Comparison of ENCODE assay signal across 25 cellular contexts in the genomic region with DNA sequence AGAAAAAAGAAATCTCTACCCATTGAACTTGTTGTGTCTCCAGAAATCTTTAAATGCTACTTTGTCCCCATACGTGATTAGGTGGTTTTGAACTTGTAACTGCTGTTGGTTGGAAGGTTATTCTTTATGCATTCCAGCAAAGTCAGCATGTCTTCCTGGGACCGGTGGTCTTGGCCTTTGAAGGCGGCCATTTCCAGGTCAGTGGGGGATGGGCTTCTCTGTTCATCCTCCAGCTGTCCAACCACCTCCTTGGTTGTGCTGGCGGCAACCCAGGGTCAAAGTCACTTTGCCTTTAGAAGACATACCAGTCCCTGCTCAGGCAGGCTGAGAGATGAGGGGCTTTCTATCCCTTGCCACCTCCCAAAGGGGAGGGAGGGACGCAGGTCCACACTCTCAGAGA. TPM values are rescaled to one million over a fixed set of nuclear protein-coding genes. Genes with fewer than 3 reads are reported as not detected.
DNase-seq lines count a peak whose midpoint lies in the region; ATAC-seq, FAIRE-seq and TF ChIP-seq lines count a peak whose summit lies in the region.
"Had no signal": no experiment of that assay in that cellular context is flagged by ENCODE, and none has a peak within 500 bp of the region (broad histone marks: within the 10 kb centered on the region; RNA-seq: fewer than 3 reads in every experiment).

No MANE protein-coding gene starts in this region.

- no peak for TF ChIP-seq POLR2A in IMR-90 (IDR thresholded peaks at IDR 0.05; ENCODE audit: low read depth, low read length)
- no peak for TF ChIP-seq POLR2A in H1 (IDR thresholded peaks at IDR 0.05; ENCODE audit: control extremely low read depth in 1 of 2, low read depth in 2 of 2, low read length in 2 of 2)
- TF ChIP-seq POLR2A in sigmoid colon (IDR thresholded peaks at IDR 0.05): no peak

- H3K79me1 ChIP-seq in IMR-90 (ENCODE audit: low read depth in 1 of 2, low read length in 2 of 2): no peaks in the 10 kb centered on the region
- H3K79me1 ChIP-seq in H1 (ENCODE audit: low read depth, low read length): no peaks in the 10 kb centered on the region

- H3K36me3 ChIP-seq in CD8-positive, alpha-beta memory T cell (ENCODE audit: insufficient read depth, low read length): no peaks in the 10 kb centered on the region
- H3K36me3 ChIP-seq in IMR-90 (ENCODE audit: control insufficient read depth, insufficient read depth, low read length) (no peaks in the 10 kb centered on the region), H1 (ENCODE audit: control insufficient read depth in 2 of 4, insufficient read depth in 4 of 4, low read length in 3 of 4) (no peaks in the 10 kb centered on the region), sigmoid colon (no peaks in the 10 kb centered on the region)
- H3K36me3 ChIP-seq: BE2C; BLaER1 treated with 17β-estradiol and CSF1 and Interleukin-3, amounts not matched to agents 10 nM and 100 nM had no signal

- TF ChIP-seq CTCF in IMR-90 (conservative IDR thresholded peaks at IDR 0.05; ENCODE audit: low read depth, low read length): no peak
- TF ChIP-seq CTCF in H1 (IDR thresholded peaks at IDR 0.05; ENCODE audit: control extremely low read depth in 1 of 3, insufficient read depth in 1 of 3, low read depth in 1 of 3, low read length in 3 of 3): no peak
- no peak for TF ChIP-seq CTCF in sigmoid colon (IDR thresholded peaks at IDR 0.05)

- no peak overlapping the region for H3K27ac Mint-ChIP-seq in CD8-positive, alpha-beta memory T cell
- H3K27ac Mint-ChIP-seq: CD14-positive monocyte; CD4-positive, alpha-beta T cell had no signal

- WGBS in IMR-90 (ENCODE audit: extremely low coverage in 2 of 2, insufficient read length in 1 of 2), 2 experiments: 75% methylated on average over 2 of the region's 5 CpGs; no CpG with 5 or more reads in 1 of the 2 experiments
- WGBS in H1 (ENCODE audit: extremely low coverage in 1 of 2, insufficient coverage in 1 of 2, insufficient read length in 1 of 2, insufficient replicate concordance in 2 of 2, low coverage in 1 of 2, low lambda C conversion rate in 2 of 2, missing lambda C conversion rate in 1 of 2), 2 experiments: 94% methylated on average over 5 of the region's 5 CpGs; no CpG with 5 or more reads in 1 of the 2 experiments
- 90 to 91% methylated on average over 5 of the region's 5 CpGs for WGBS in sigmoid colon, 2 donors

- no peaks in the 10 kb centered on the region for H3K36me3 Mint-ChIP-seq in CD8-positive, alpha-beta memory T cell
- H3K36me3 Mint-ChIP-seq: CD14-positive monocyte had no signal

- peaks cover 7 to 20% of the 10 kb centered on the region in 2 donors for H3K27me3 Mint-ChIP-seq in CD8-positive, alpha-beta memory T cell
- H3K27me3 Mint-ChIP-seq: CD4-positive, alpha-beta T cell had no signal

- no peak overlapping the region for H2AFZ ChIP-seq in IMR-90 (replicated peaks; ENCODE audit: low read length, poor library complexity)
- H2AFZ ChIP-seq in H1 (ENCODE audit: low read length): no peak overlapping the region

- no peak overlapping the region for H4K5ac ChIP-seq in IMR-90 (ENCODE audit: low read depth, low read length)
- H4K5ac ChIP-seq in H1 (ENCODE audit: insufficient read length, low read depth, low read length): no peak overlapping the region

- POLR2A ChIA-PET in CD8-positive, alpha-beta memory T cell (lab: Charles Lee): no interaction called here
- POLR2A ChIA-PET in IMR-90 (lab: Charles Lee; ENCODE audit: unreplicated experiment): no interaction called here
- POLR2A ChIA-PET in H1 (lab: Charles Lee; ENCODE audit: partially characterized antibody): no interaction called here

- in situ Hi-C loops in IMR-90 (cut with MboI; ENCODE audit: low sequenced_read_pairs): no loop called here

- H2BK12ac ChIP-seq in H1 (ENCODE audit: low read depth, low read length): no peak overlapping the region

- no peak overlapping the region for H3K4me2 ChIP-seq in IMR-90 (ENCODE audit: low read depth, low read length)
- no peak overlapping the region for H3K4me2 ChIP-seq in H1 (ENCODE audit: insufficient read depth in 1 of 2, low read depth in 2 of 2, low read length in 2 of 2)
- H3K4me2 ChIP-seq: A549; BLaER1 treated with 17β-estradiol and CSF1 and Interleukin-3, amounts not matched to agents 10 nM and 100 nM had no signal

- H3K23ac ChIP-seq in IMR-90 (ENCODE audit: low read depth, low read length) (no peak overlapping the region), H1 (ENCODE audit: insufficient read length) (no peak overlapping the region)

- H3K4me1 ChIP-seq in CD8-positive, alpha-beta memory T cell (ENCODE audit: insufficient read depth, low read length): no peaks in the 10 kb centered on the region
- H3K4me1 ChIP-seq in IMR-90 (ENCODE audit: control insufficient read depth, insufficient read depth, low read length) (no peaks in the 10 kb centered on the region), H1 (replicated peaks in 1 of 4; ENCODE audit: control insufficient read depth in 3 of 4, insufficient read depth in 4 of 4, low read length in 3 of 4) (no peaks in the 10 kb centered on the region; a peak in 1 of 7 replicates), sigmoid colon (no peaks in the 10 kb centered on the region)
- H3K4me1 ChIP-seq: A549; BE2C; BLaER1 treated with 17β-estradiol and CSF1 and Interleukin-3, amounts not matched to agents 10 nM and 100 nM had no signal

- H3K9me1 ChIP-seq in IMR-90 (ENCODE audit: insufficient read depth, low read length): no peaks in the 10 kb centered on the region

- no peak overlapping the region for H3K4ac ChIP-seq in IMR-90 (ENCODE audit: low read depth, low read length)
- no peak overlapping the region for H3K4ac ChIP-seq in H1 (replicated peaks; ENCODE audit: insufficient read length, low read depth, low read length)

- H2BK15ac ChIP-seq in IMR-90 (ENCODE audit: low read depth, low read length) (no peak overlapping the region), H1 (ENCODE audit: low read length) (no peak overlapping the region)

- dilution Hi-C loops in IMR-90 (cut with HindIII; ENCODE audit: low sequenced_read_pairs, unreplicated experiment): no loop called here

- peak overlapping the region; percentile 7 for H3K27ac ChIP-seq in CD8-positive, alpha-beta memory T cell (ENCODE audit: low read depth, low read length)
- no peak overlapping the region for H3K27ac ChIP-seq in IMR-90 (ENCODE audit: insufficient read depth, low read length)
- H3K27ac ChIP-seq in H1 (ENCODE audit: low read depth, low read length): no peak overlapping the region
- H3K27ac ChIP-seq in sigmoid colon: no peak overlapping the region
- H3K27ac ChIP-seq: A549; BLaER1 treated with 17β-estradiol and CSF1 and Interleukin-3, amounts not matched to agents 10 nM and 100 nM had no signal

- no peaks in the 10 kb centered on the region for H3K9me3 ChIP-seq in CD8-positive, alpha-beta memory T cell (ENCODE audit: low read length)
- no peaks in the 10 kb centered on the region for H3K9me3 ChIP-seq in IMR-90 (ENCODE audit: control insufficient read depth, insufficient read depth, low read length)
- H3K9me3 ChIP-seq in H1 (ENCODE audit: insufficient read depth in 2 of 2, low read depth in 1 of 2, low read length in 1 of 2): no peaks in the 10 kb centered on the region
- H3K9me3 ChIP-seq in sigmoid colon: no peaks in the 10 kb centered on the region
- H3K9me3 ChIP-seq: A549; BE2C; BLaER1 treated with 17β-estradiol and CSF1 and Interleukin-3, amounts not matched to agents 10 nM and 100 nM had no signal

- peak overlapping the region; percentile 44 for H2AK9ac ChIP-seq in IMR-90 (replicated peaks; ENCODE audit: low read depth, low read length, poor library complexity)

- H2BK5ac ChIP-seq in IMR-90 (ENCODE audit: low read depth, low read length, poor library complexity, severe bottlenecking) (no peak overlapping the region), H1 (ENCODE audit: low read depth, low read length) (no peak overlapping the region)

- no peak overlapping the region for H4K8ac ChIP-seq in IMR-90 (ENCODE audit: low read depth in 2 of 2, low read length in 2 of 2)
- peak overlapping the region; percentile 14; the same call in 1 of the 2 replicates for H4K8ac ChIP-seq in H1 (ENCODE audit: extremely low read depth, insufficient read depth, low read length)

- H3K56ac ChIP-seq in IMR-90 (ENCODE audit: extremely low read depth, insufficient read depth, low read length): no peak overlapping the region
- H3K56ac ChIP-seq in H1 (replicated peaks; ENCODE audit: insufficient read length, low read depth, low read length): no peak overlapping the region

- H3K4me3 ChIP-seq in CD8-positive, alpha-beta memory T cell (ENCODE audit: low read length): no peak overlapping the region
- H3K4me3 ChIP-seq in IMR-90 (ENCODE audit: insufficient read depth, low read depth, low read length) (no peak overlapping the region), H1 (ENCODE audit: extremely low read depth in 1 of 4, insufficient read depth in 2 of 4, low read depth in 3 of 4, low read length in 4 of 4) (no peak overlapping the region), sigmoid colon (no peak overlapping the region)
- H3K4me3 ChIP-seq: A549; BLaER1 treated with 17β-estradiol and CSF1 and Interleukin-3, amounts not matched to agents 10 nM and 100 nM had no signal

- H3K27me3 ChIP-seq in CD8-positive, alpha-beta memory T cell (ENCODE audit: insufficient read depth, low read length, poor library complexity, severe bottlenecking): no peaks in the 10 kb centered on the region
- peaks cover 4% of the 10 kb centered on the region for H3K27me3 ChIP-seq in IMR-90 (ENCODE audit: control insufficient read depth, insufficient read depth, low read length)
- H3K27me3 ChIP-seq in H1 (replicated peaks in 1 of 4; ENCODE audit: control insufficient read depth in 3 of 4, extremely low read depth in 1 of 4, insufficient read depth in 3 of 4, low read length in 3 of 4): no peaks in the 10 kb centered on the region
- H3K27me3 ChIP-seq in sigmoid colon: no peaks in the 10 kb centered on the region
- H3K27me3 ChIP-seq: BE2C; BLaER1 treated with 17β-estradiol and CSF1 and Interleukin-3, amounts not matched to agents 10 nM and 100 nM had no signal

- no TSS peak for BruUV-seq in IMR-90 (replicated peaks; lab: Mats Ljungman, UMichigan)

- no peak for DNase-seq in CD8-positive, alpha-beta memory T cell
- DNase-seq in IMR-90 (no peak), H1 (ENCODE audit: low read depth in 1 of 2, low spot score in 2 of 2) (no peak), sigmoid colon (peak; percentile 27), NCI-H345 (lab: John Stamatoyannopoulos, UW) (no peak), SIG-M5 treated with dmso at 0.1 percent for 504 hours (lab: John Stamatoyannopoulos, UW; ENCODE audit: unreplicated experiment) (no peak)
- DNase-seq: 8988T; ACHN; AML-193; BE2C; Calu3; CD4-positive, alpha-beta T cell; COR-L47; DMS53; DMS79 treated with DMSO at 0.1 percent for 48 hours; GF-D8; GOT3; H7; HCEC 1CT had no signal

- no peak for FAIRE-seq in H1 (lab: Jason Lieb, UNC)
- FAIRE-seq: A549, GM12891, GM18507 had no signal

- H4K20me1 ChIP-seq in IMR-90 (ENCODE audit: insufficient read depth, low read length): no peaks in the 10 kb centered on the region
- H4K20me1 ChIP-seq in H1 (replicated peaks in 1 of 2; ENCODE audit: control insufficient read depth in 1 of 2, insufficient read depth in 2 of 2, low read length in 2 of 2): no peaks in the 10 kb centered on the region
- H4K20me1 ChIP-seq: BLaER1 treated with 17β-estradiol and CSF1 and Interleukin-3, amounts not matched to agents 10 nM and 100 nM had no signal

- H2BK120ac ChIP-seq in IMR-90 (ENCODE audit: low read depth, low read length): no peak overlapping the region
- no peak overlapping the region for H2BK120ac ChIP-seq in H1 (replicated peaks; ENCODE audit: low read depth, low read length)

- no peaks in the 10 kb centered on the region for H3K79me2 ChIP-seq in H1 (ENCODE audit: control insufficient read depth in 1 of 2, insufficient read depth in 2 of 2, low read length in 2 of 2)

- H4K91ac ChIP-seq in IMR-90 (ENCODE audit: insufficient read depth, low read depth, low read length): no peak overlapping the region
- H4K91ac ChIP-seq in H1 (replicated peaks; ENCODE audit: insufficient read length, low read length): no peak overlapping the region

- H3K14ac ChIP-seq in IMR-90 (replicated peaks; ENCODE audit: low read depth, low read length) (no peak overlapping the region), H1 (ENCODE audit: insufficient read length) (no peak overlapping the region)

- no peak overlapping the region for H2AK5ac ChIP-seq in IMR-90 (ENCODE audit: low read depth, low read length)
- H2AK5ac ChIP-seq in H1 (ENCODE audit: low read depth, low read length): no peak overlapping the region

- no peak for ATAC-seq in IMR-90 (ENCODE audit: low read depth)
- ATAC-seq in HG02759 (IDR thresholded peaks at IDR 0.05; ENCODE audit: unreplicated experiment): no peak
- ATAC-seq: A549 had no signal

- no peaks in the 10 kb centered on the region for H3K23me2 ChIP-seq in H1 (ENCODE audit: low read depth, low read length)

- no peak overlapping the region for H2BK20ac ChIP-seq in IMR-90 (ENCODE audit: low read depth, low read length)
- H2BK20ac ChIP-seq in H1 (ENCODE audit: low read length): no peak overlapping the region

- TF ChIP-seq RAD21 in IMR-90 (IDR thresholded peaks at IDR 0.05; ENCODE audit: low read length): no peak
- TF ChIP-seq RAD21 in H1 (IDR thresholded peaks at IDR 0.05 in 1 of 2, conservative IDR thresholded peaks at IDR 0.05 in 1 of 2; ENCODE audit: low read depth in 2 of 2, low read length in 2 of 2): no peak

- no peak for TF ChIP-seq EP300 in H1 (IDR thresholded peaks at IDR 0.05; ENCODE audit: borderline replicate concordance in 1 of 2, low read depth in 2 of 2, low read length in 2 of 2)
- TF ChIP-seq EP300 in sigmoid colon (IDR thresholded peaks at IDR 0.05): no peak

- H3K4me1 Mint-ChIP-seq in CD8-positive, alpha-beta memory T cell: no peaks in the 10 kb centered on the region

- H3K9ac ChIP-seq in IMR-90 (ENCODE audit: low read depth, low read length) (no peak overlapping the region), H1 (replicated peaks in 1 of 4; ENCODE audit: extremely low read depth in 1 of 4, low read depth in 3 of 4, low read length in 3 of 4) (no peak overlapping the region)
- H3K9ac ChIP-seq: BLaER1 treated with 17β-estradiol and CSF1 and Interleukin-3, amounts not matched to agents 10 nM and 100 nM had no signal

- intact Hi-C loops in IMR-90 (cut with micrococcal nuclease): no loop called here
- intact Hi-C loops in sigmoid colon (cut with DNase I): no loop called here

- no peak overlapping the region for H3K4me3 Mint-ChIP-seq in CD8-positive, alpha-beta memory T cell
- H3K4me3 Mint-ChIP-seq: CD14-positive monocyte; CD4-positive, alpha-beta T cell had no signal

- H3K18ac ChIP-seq in IMR-90 (ENCODE audit: low read depth, low read length) (no peak overlapping the region), H1 (ENCODE audit: extremely low read depth, low read length) (no peak overlapping the region)

- CTCF ChIA-PET in CD8-positive, alpha-beta memory T cell (lab: Charles Lee): no interaction called here
- CTCF ChIA-PET in IMR-90 (lab: Yijun Ruan, JAX) (no interaction called here), H1 (lab: Charles Lee; ENCODE audit: partially characterized antibody) (interaction anchor here (0.6 to 1.8 kb wide), 2 partner anchors 12 to 44 kb away, joined by 3 to 5 read pairs; no protein-coding TSS in a partner anchor)

- H3K9me3 Mint-ChIP-seq in CD8-positive, alpha-beta memory T cell: peaks cover 0 to 2% (median 0%) of the 10 kb centered on the region in 5 donors
- H3K9me3 Mint-ChIP-seq: CD4-positive, alpha-beta T cell had no signal

RNA-seq across cellular contexts. Expression of a gene that starts 37.9 kb away (rescaled TPM):
- total RNA-seq in CD8-positive, alpha-beta memory T cell: 10 to 100 TPM; 64.5 to 66.9 TPM
- polyA plus RNA-seq in CD8-positive, alpha-beta memory T cell: 48.0 TPM
- 47.0 and 62.5 TPM in 2 replicates for total RNA-seq in IMR-90 (2012; rRNA removed)
- polyA plus RNA-seq in IMR-90 (2012; rRNA removed): 23.8 and 32.3 TPM in 2 replicates
- 13.0 and 20.9 TPM in 2 replicates for polyA plus RNA-seq in IMR-90 (2012; cell fraction: cytosol; rRNA removed)
- polyA plus RNA-seq in IMR-90 (2012; cell fraction: nucleus; rRNA removed; ENCODE audit: low replicate concordance): 17.4 and 28.8 TPM in 2 replicates
- total RNA-seq in H1 (2021; fragmentation: NEBNext Ultra II Directional; extraction: Animal tissue kit (Norgen Biotek cat#: 25700)): 25.8 and 27.8 TPM in 2 replicates
- 10.8 and 14.5 TPM in 2 replicates for polyA plus RNA-seq in H1 (2011; rRNA removed)
- polyA plus RNA-seq in H1 (2011; cell fraction: cytosol; rRNA removed): 17.8 TPM
- polyA plus RNA-seq in H1 (2011; cell fraction: nucleus; rRNA removed): 19.4 TPM
- polyA plus RNA-seq in H1 (2012, experiment 1 of 2): 12.7 to 23.0 TPM (median 15.7 TPM) in 4 replicates
- 3.0 TPM for polyA plus RNA-seq in H1 (2012, experiment 2 of 2)
- 30.2 TPM for polyA plus RNA-seq in H1 (2013, experiment 1 of 2)
- polyA plus RNA-seq in H1 (2013, experiment 2 of 2): 44.0 TPM
- 9.2 and 13.2 TPM in 2 replicates for polyA minus RNA-seq in H1 (2011; rRNA and poly(A)+ RNA removed)
- 13.0 TPM for polyA minus RNA-seq in H1 (2011; cell fraction: cytosol; rRNA and poly(A)+ RNA removed)
- polyA minus RNA-seq in H1 (2011; cell fraction: nucleus; rRNA and poly(A)+ RNA removed): 13.9 TPM
- total RNA-seq in sigmoid colon: 10 to 100 TPM; 47.2 to 55.9 (median 50.3) TPM
- polyA plus RNA-seq in sigmoid colon: 10 to 100 TPM; 28.2 to 36.5 (median 35.8) TPM
